In the genomic region with DNA sequence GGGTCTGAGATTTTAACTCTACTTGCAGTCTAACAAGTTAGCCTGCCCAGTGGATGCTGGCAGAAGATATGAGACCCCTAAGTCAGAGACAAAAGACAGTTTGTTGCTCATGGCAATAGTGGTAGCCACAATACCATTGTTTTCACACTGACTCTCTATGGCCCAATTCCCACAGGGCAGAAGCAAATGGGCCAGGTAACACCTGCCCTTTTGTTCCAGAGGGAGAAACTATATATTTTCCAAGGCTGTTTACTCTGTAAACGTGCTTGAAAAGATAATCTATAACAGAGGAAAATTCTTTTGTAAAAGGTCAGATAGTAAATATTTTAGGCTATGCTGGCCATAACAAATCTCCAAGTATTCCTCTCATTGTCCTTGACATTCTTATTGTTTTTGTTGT, we compare ENCODE assay signal across 1 cellular context.
A peak's percentile ranks its signal among the peaks of the same experiment; 100 is the strongest.
TF ChIP-seq lines count a peak whose summit lies in the region.

No MANE protein-coding gene starts in this region.

TF ChIP-seq in HepG2, 621 proteins besides CTCF, POLR2A, EP300 and RAD21 (continued from another document):
- TF ChIP-seq, protein P1, sequence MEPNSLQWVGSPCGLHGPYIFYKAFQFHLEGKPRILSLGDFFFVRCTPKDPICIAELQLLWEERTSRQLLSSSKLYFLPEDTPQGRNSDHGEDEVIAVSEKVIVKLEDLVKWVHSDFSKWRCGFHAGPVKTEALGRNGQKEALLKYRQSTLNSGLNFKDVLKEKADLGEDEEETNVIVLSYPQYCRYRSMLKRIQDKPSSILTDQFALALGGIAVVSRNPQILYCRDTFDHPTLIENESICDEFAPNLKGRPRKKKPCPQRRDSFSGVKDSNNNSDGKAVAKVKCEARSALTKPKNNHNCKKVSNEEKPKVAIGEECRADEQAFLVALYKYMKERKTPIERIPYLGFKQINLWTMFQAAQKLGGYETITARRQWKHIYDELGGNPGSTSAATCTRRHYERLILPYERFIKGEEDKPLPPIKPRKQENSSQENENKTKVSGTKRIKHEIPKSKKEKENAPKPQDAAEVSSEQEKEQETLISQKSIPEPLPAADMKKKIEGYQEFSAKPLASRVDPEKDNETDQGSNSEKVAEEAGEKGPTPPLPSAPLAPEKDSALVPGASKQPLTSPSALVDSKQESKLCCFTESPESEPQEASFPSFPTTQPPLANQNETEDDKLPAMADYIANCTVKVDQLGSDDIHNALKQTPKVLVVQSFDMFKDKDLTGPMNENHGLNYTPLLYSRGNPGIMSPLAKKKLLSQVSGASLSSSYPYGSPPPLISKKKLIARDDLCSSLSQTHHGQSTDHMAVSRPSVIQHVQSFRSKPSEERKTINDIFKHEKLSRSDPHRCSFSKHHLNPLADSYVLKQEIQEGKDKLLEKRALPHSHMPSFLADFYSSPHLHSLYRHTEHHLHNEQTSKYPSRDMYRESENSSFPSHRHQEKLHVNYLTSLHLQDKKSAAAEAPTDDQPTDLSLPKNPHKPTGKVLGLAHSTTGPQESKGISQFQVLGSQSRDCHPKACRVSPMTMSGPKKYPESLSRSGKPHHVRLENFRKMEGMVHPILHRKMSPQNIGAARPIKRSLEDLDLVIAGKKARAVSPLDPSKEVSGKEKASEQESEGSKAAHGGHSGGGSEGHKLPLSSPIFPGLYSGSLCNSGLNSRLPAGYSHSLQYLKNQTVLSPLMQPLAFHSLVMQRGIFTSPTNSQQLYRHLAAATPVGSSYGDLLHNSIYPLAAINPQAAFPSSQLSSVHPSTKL (CRISPR knock-in tag; IDR thresholded peaks at IDR 0.05) = 0 out of 2 replicates have a peak, but pooled peaks have one; percentile 12
- TF ChIP-seq ISX (CRISPR knock-in tag; conservative IDR thresholded peaks at IDR 0.05) = no peak
TF ChIP-seq in HepG2: peak in this region for 3.
